Comparison of ENCODE assay signal across 2 cellular contexts in the genomic region with DNA sequence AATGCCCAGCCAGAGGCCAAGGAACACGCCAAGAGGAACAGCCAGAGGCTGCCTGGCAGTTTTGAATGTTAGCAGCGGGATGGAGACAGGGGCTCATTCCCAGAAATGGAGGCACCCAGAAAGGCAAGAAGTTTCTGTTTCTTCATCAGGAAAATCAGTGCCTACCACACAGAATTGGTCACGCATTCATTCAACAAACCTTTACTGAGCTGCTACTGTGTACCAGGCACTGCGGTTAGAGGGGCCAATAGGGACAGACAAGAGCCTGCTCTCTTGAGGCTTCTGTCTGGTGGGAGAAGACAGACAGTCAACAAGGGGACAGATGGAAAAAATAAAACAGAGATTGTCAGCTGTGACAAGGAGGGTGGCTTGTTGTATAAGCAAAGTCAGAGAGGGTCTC.
TF ChIP-seq lines count a peak whose summit lies in the region.

No MANE protein-coding gene starts in this region.

TF ChIP-seq in HepG2, 621 proteins besides CTCF, POLR2A, EP300 and RAD21:
- peak; percentile 95 for TF ChIP-seq ZNF3 (CRISPR knock-in tag; IDR thresholded peaks at IDR 0.05)
- TF ChIP-seq HOXA9 (CRISPR knock-in tag; IDR thresholded peaks at IDR 0.05; ENCODE audit: borderline replicate concordance), result no peak
- TF ChIP-seq SUZ12 (IDR thresholded peaks at IDR 0.05; ENCODE audit: low read depth, low read length), result no peak
- TF ChIP-seq ZNF18 (CRISPR knock-in tag; IDR thresholded peaks at IDR 0.05; ENCODE audit: insufficient replicate concordance), result no peak
- TF ChIP-seq ZNF260 (CRISPR knock-in tag; IDR thresholded peaks at IDR 0.05; ENCODE audit: borderline replicate concordance, low read depth), result no peak
- TF ChIP-seq ZSCAN20 (CRISPR knock-in tag; IDR thresholded peaks at IDR 0.05; ENCODE audit: borderline replicate concordance), result no peak
TF ChIP-seq in HepG2: peak in this region for 1.

TF ChIP-seq in H1, 55 proteins besides CTCF, POLR2A, EP300 and RAD21:
- TF ChIP-seq YY1 (IDR thresholded peaks at IDR 0.05; ENCODE audit: low read depth, low read length) (no peak), KDM5A (IDR thresholded peaks at IDR 0.05; ENCODE audit: low read length) (no peak)
